In genomic region chr4:30719363-30720020, GRCh38 we compare ENCODE assay signal across 8 cellular contexts. TPM values are rescaled to one million over a fixed set of nuclear protein-coding genes. Genes with fewer than 3 reads are reported as not detected.
A peak's percentile ranks its signal among the peaks of the same experiment; 100 is the strongest.
DNase-seq lines count a peak whose midpoint lies in the region; ATAC-seq and TF ChIP-seq lines count a peak whose summit lies in the region.

No MANE protein-coding gene starts in this region.

- no peak for TF ChIP-seq CTCF in C4-2B (conservative IDR thresholded peaks at IDR 0.05)
- no peak for TF ChIP-seq CTCF in HCT116 (IDR thresholded peaks at IDR 0.05 in 2 of 3, conservative IDR thresholded peaks at IDR 0.05 in 1 of 3; ENCODE audit: borderline replicate concordance in 1 of 3, insufficient read depth in 1 of 3, low read depth in 2 of 3, low read length in 2 of 3)
- no peak for TF ChIP-seq CTCF in fibroblast of mammary gland (conservative IDR thresholded peaks at IDR 0.05; ENCODE audit: control insufficient read depth, insufficient read depth, low read depth, low read length)

- DNase-seq in HCT116 (ENCODE audit: low read depth, low spot score) (no peak), SW 1271 (lab: John Stamatoyannopoulos, UW) (peak; percentile 24 to 74), fibroblast of mammary gland (ENCODE audit: low read depth) (peak; percentile 52)

- no peaks in the 10 kb centered on the region for H3K9me2 ChIP-seq in HCT116 (ENCODE audit: insufficient read depth)

- peaks cover 10 to 36% of the 10 kb centered on the region in 2 experiments; a peak in 2 of 4 replicates for H3K9me3 ChIP-seq in HCT116 (ENCODE audit: control insufficient read depth in 1 of 2, insufficient read depth in 1 of 2, low read depth in 1 of 2, low read length in 2 of 2)
- no peaks in the 10 kb centered on the region for H3K9me3 ChIP-seq in muscle layer of duodenum (ENCODE audit: control insufficient read depth in 1 of 2, low read length in 2 of 2)

- H3K27ac ChIP-seq in C4-2B (peak overlapping the region; percentile 68), HCT116 (ENCODE audit: low read depth, low read length) (peak overlapping the region; percentile 86), muscle layer of duodenum (ENCODE audit: low read length) (peak overlapping the region; percentile 58)

- no peaks in the 10 kb centered on the region for H3K27me3 ChIP-seq in HCT116 (ENCODE audit: insufficient read depth, low read length)
- H3K27me3 ChIP-seq in muscle layer of duodenum (ENCODE audit: low read depth, low read length), result peaks cover 14% of the 10 kb centered on the region

- ATAC-seq in HCT116, result no peak
- no peak for ATAC-seq in HG02840 (IDR thresholded peaks at IDR 0.05; ENCODE audit: low FRiP score, unreplicated experiment)
- ATAC-seq in HG02610 (IDR thresholded peaks at IDR 0.05; ENCODE audit: unreplicated experiment), result no peak
- ATAC-seq in HG03139 (IDR thresholded peaks at IDR 0.05; ENCODE audit: unreplicated experiment), result no peak

- BruUV-seq in HCT116 (replicated peaks; lab: Mats Ljungman, UMichigan), result no TSS peak

- H3K9ac ChIP-seq in HCT116 (ENCODE audit: low read length), result no peak overlapping the region

- H2AFZ ChIP-seq in HCT116 (ENCODE audit: low read depth, low read length, poor library complexity, severe bottlenecking), result no peak overlapping the region

- no peak overlapping the region for H3K4me2 ChIP-seq in HCT116 (ENCODE audit: low read length)

- no peak for TF ChIP-seq RAD21 in HCT116 (IDR thresholded peaks at IDR 0.05; ENCODE audit: low read depth)

- CTCF ChIA-PET in HCT116 (lab: Charles Lee), result no interaction called here

- H3K4me1 ChIP-seq in HCT116 (ENCODE audit: control insufficient read depth in 1 of 2, insufficient read depth in 2 of 2, low read length in 2 of 2) (peaks cover 25 to 31% of the 10 kb centered on the region in 2 experiments), muscle layer of duodenum (ENCODE audit: control insufficient read depth in 1 of 2, insufficient read depth in 2 of 2, low read length in 2 of 2) (peaks cover 4 to 31% of the 10 kb centered on the region in 2 donors)

- no peak for TF ChIP-seq POLR2A in HCT116 (IDR thresholded peaks at IDR 0.05; ENCODE audit: borderline replicate concordance, extremely low read depth, insufficient read depth, insufficient read length)

- intact Hi-C loops in HCT116 (cut with micrococcal nuclease), result loop anchor here (5.0 to 10.0 kb wide), 6 partner anchors 65 to 955 kb away; no protein-coding TSS in a partner anchor

- H3K4me3 ChIP-seq in HCT116 (replicated peaks in 1 of 2; ENCODE audit: low read depth in 1 of 2, low read length in 2 of 2) (no peak overlapping the region), fibroblast of mammary gland (ENCODE audit: control insufficient read depth, low read depth, low read length) (peak overlapping the region; percentile 62), muscle layer of duodenum (ENCODE audit: low read depth in 1 of 2, low read length in 2 of 2) (peak overlapping the region; percentile 77 to 93)

- no peaks in the 10 kb centered on the region for H4K20me1 ChIP-seq in HCT116 (ENCODE audit: insufficient read depth)

- H3K36me3 ChIP-seq in HCT116 (ENCODE audit: control insufficient read depth in 1 of 2, insufficient read depth in 2 of 2, low read length in 2 of 2), result no peaks in the 10 kb centered on the region
- H3K36me3 ChIP-seq in muscle layer of duodenum (ENCODE audit: control insufficient read depth in 1 of 2, insufficient read depth in 2 of 2, low read length in 2 of 2), result no peaks in the 10 kb centered on the region

- POLR2A ChIA-PET in HCT116 (lab: Charles Lee), result no interaction called here

- RAD21 ChIA-PET in HCT116 (lab: Charles Lee; ENCODE audit: low non-redundant PET in 1 of 2, low total read pairs in 2 of 2, uncharacterized antibody in 2 of 2, unreplicated experiment in 2 of 2), result no interaction called here

- H3K79me2 ChIP-seq in HCT116 (ENCODE audit: insufficient read depth, low read length), result peaks cover 15% of the 10 kb centered on the region; the same call in 1 of the 2 replicates

TF ChIP-seq in HCT116, 20 proteins besides CTCF, POLR2A, EP300 and RAD21:
- TF ChIP-seq ATF3 (IDR thresholded peaks at IDR 0.05) (no peak), FOSL1 (IDR thresholded peaks at IDR 0.05; ENCODE audit: low read depth) (no peak), SRF (IDR thresholded peaks at IDR 0.05; ENCODE audit: low read depth) (no peak), CEBPB (IDR thresholded peaks at IDR 0.05; ENCODE audit: low read depth) (no peak), ZNF274 (IDR thresholded peaks at IDR 0.05; ENCODE audit: low read depth, low read length) (no peak), POLR2AphosphoS5 (IDR thresholded peaks at IDR 0.05; ENCODE audit: low read depth, low read length) (no peak), SP1 (IDR thresholded peaks at IDR 0.05; ENCODE audit: low read depth) (no peak), EZH2 (IDR thresholded peaks at IDR 0.05) (no peak), EGR1 (IDR thresholded peaks at IDR 0.05; ENCODE audit: low read depth) (no peak), ELF1 (IDR thresholded peaks at IDR 0.05; ENCODE audit: borderline replicate concordance, low read depth) (no peak), YY1 (IDR thresholded peaks at IDR 0.05; ENCODE audit: extremely low read depth, insufficient replicate concordance, low read depth, low read length) (no peak), TCF7L2 (IDR thresholded peaks at IDR 0.05; ENCODE audit: borderline replicate concordance, extremely low read depth, insufficient read depth, insufficient read length) (no peak), EZH2phosphoT487 (IDR thresholded peaks at IDR 0.05; ENCODE audit: borderline replicate concordance) (no peak)
- TF ChIP-seq, protein P1, sequence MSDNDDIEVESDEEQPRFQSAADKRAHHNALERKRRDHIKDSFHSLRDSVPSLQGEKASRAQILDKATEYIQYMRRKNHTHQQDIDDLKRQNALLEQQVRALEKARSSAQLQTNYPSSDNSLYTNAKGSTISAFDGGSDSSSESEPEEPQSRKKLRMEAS (IDR thresholded peaks at IDR 0.05), result no peak
- TF ChIP-seq, protein P2, sequence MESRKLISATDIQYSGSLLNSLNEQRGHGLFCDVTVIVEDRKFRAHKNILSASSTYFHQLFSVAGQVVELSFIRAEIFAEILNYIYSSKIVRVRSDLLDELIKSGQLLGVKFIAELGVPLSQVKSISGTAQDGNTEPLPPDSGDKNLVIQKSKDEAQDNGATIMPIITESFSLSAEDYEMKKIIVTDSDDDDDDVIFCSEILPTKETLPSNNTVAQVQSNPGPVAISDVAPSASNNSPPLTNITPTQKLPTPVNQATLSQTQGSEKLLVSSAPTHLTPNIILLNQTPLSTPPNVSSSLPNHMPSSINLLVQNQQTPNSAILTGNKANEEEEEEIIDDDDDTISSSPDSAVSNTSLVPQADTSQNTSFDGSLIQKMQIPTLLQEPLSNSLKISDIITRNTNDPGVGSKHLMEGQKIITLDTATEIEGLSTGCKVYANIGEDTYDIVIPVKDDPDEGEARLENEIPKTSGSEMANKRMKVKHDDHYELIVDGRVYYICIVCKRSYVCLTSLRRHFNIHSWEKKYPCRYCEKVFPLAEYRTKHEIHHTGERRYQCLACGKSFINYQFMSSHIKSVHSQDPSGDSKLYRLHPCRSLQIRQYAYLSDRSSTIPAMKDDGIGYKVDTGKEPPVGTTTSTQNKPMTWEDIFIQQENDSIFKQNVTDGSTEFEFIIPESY (IDR thresholded peaks at IDR 0.05; ENCODE audit: extremely low read depth, insufficient replicate concordance, low read length), result no peak

RNA-seq across cellular contexts. Expression of gene PCDH7, which starts 0.7 kb away (rescaled TPM):
- total RNA-seq in HCT116 (2021; ENCODE audit: unreplicated experiment), result 65.9 TPM
- polyA plus RNA-seq in HCT116 (2012), result 29.5 and 35.8 TPM in 2 replicates

Comparison
In these comparisons a context has a peak if more than half of its experiments do, and no peak if none do; other contexts are left out.
1. H3K4me3 ChIP-seq: peak in fibroblast of mammary gland (single experiment) and muscle layer of duodenum (2 of 2); none in HCT116 (0 of 2).
2. Peak in every context shown above with its lines, with median percentiles within 50 percentile points of each other: H3K27ac ChIP-seq.